1 cellular context compared by ENCODE assay signal in genomic region chr15:36005542-36005941, GRCh38.
TF ChIP-seq lines count a peak whose summit lies in the region.

No MANE protein-coding gene starts in this region.

TF ChIP-seq in H1, 55 proteins besides CTCF, POLR2A, EP300 and RAD21:
- TF ChIP-seq ZNF274 (IDR thresholded peaks at IDR 0.05; ENCODE audit: borderline replicate concordance, extremely low read depth, low read length) (no peak), TBP (IDR thresholded peaks at IDR 0.05; ENCODE audit: low read depth, low read length) (no peak), PHF8 (conservative IDR thresholded peaks at IDR 0.05; ENCODE audit: low read depth, low read length) (no peak), KDM5A (IDR thresholded peaks at IDR 0.05; ENCODE audit: low read length) (no peak), EZH2 (IDR thresholded peaks at IDR 0.05; ENCODE audit: low read depth, low read length, severe bottlenecking) (no peak), YY1 (IDR thresholded peaks at IDR 0.05; ENCODE audit: low read depth, low read length) (no peak)
